10 cellular contexts compared by ENCODE assay signal in genomic region chr18:51032193-51032592, GRCh38. TPM values are rescaled to one million over a fixed set of nuclear protein-coding genes. Genes with fewer than 3 reads are reported as not detected.
DNase-seq lines count a peak whose midpoint lies in the region; ATAC-seq, FAIRE-seq and TF ChIP-seq lines count a peak whose summit lies in the region.
"Had no signal": no experiment of that assay in that cellular context is flagged by ENCODE, and none has a peak within 500 bp of the region (broad histone marks: within the 10 kb centered on the region; RNA-seq: fewer than 3 reads in every experiment).

No MANE protein-coding gene starts in this region.

- H3K9me3 ChIP-seq in keratinocyte (ENCODE audit: control insufficient read depth, low read depth, low read length) (no peaks in the 10 kb centered on the region), subcutaneous abdominal adipose tissue (ENCODE audit: control insufficient read depth in 5 of 5, low read length in 5 of 5) (no peaks in the 10 kb centered on the region), upper lobe of left lung (no peaks in the 10 kb centered on the region)

- TF ChIP-seq POLR2A in upper lobe of left lung (IDR thresholded peaks at IDR 0.05), result no peak

- peaks cover 7% of the 10 kb centered on the region for H3K4me1 ChIP-seq in keratinocyte (ENCODE audit: control insufficient read depth, extremely low read depth, insufficient read depth, low read length)
- H3K4me1 ChIP-seq in subcutaneous abdominal adipose tissue (ENCODE audit: control insufficient read depth in 5 of 5, insufficient read depth in 5 of 5, low read length in 5 of 5), result peaks cover 10 to 67% (median 57%) of the 10 kb centered on the region in 5 donors
- H3K4me1 ChIP-seq in upper lobe of left lung, result peaks cover 26 to 78% (median 69%) of the 10 kb centered on the region in 4 donors

- dilution Hi-C loops in keratinocyte (cut with MboI; ENCODE audit: extremely low pct_ligation_motif_present, low sequenced_read_pairs), result no loop called here

- ATAC-seq in activated T-cell treated with anti-CD3 and anti-CD28 coated beads, Interleukin-2, amount 50 U/mL, for 72 hours (replicated peaks in 1 of 2), result no peak
- ATAC-seq in activated T-helper 17 cell treated with anti-CD3 and anti-CD28 coated beads, Interleukin-2, amount 50 U/mL, for 72 hours (replicated peaks), result no peak
- ATAC-seq in upper lobe of left lung (ENCODE audit: low FRiP score in 2 of 2), result no peak
- ATAC-seq in HG02678 (IDR thresholded peaks at IDR 0.05; ENCODE audit: unreplicated experiment), result no peak

- peaks cover 77% of the 10 kb centered on the region for H3K79me2 ChIP-seq in keratinocyte (ENCODE audit: control insufficient read depth, insufficient read depth, low read length)

- H3K4me1 Mint-ChIP-seq in activated T-cell treated with anti-CD3 and anti-CD28 coated beads, Interleukin-2, amount 50 U/mL, for 72 hours (ENCODE audit: low read depth), result peaks cover 80% of the 10 kb centered on the region
- H3K4me1 Mint-ChIP-seq in activated T-helper 17 cell treated with anti-CD3 and anti-CD28 coated beads, Interleukin-2, amount 50 U/mL, for 72 hours, result peaks cover 54% of the 10 kb centered on the region

- H3K27ac Mint-ChIP-seq in activated T-cell treated with anti-CD3 and anti-CD28 coated beads, Interleukin-2, amount 50 U/mL, for 72 hours, result peak overlapping the region; percentile 98
- H3K27ac Mint-ChIP-seq in activated T-helper 17 cell treated with anti-CD3 and anti-CD28 coated beads, Interleukin-2, amount 50 U/mL, for 72 hours, result peak overlapping the region; percentile 36

- H3K4me3 ChIP-seq in keratinocyte (ENCODE audit: control insufficient read depth in 2 of 3, extremely low read depth in 1 of 3, insufficient read depth in 2 of 3, low read depth in 1 of 3, low read length in 3 of 3) (peak overlapping the region in 2 of 3 experiments; percentile 95 to 96), subcutaneous abdominal adipose tissue (ENCODE audit: low read depth in 1 of 5, low read length in 5 of 5) (peak overlapping the region in 2 of 5 donors; percentile 13 to 94), upper lobe of left lung (peak overlapping the region in 2 of 4 donors; percentile 72 to 84)

- no peaks in the 10 kb centered on the region for H3K27me3 ChIP-seq in keratinocyte (ENCODE audit: control insufficient read depth, extremely low read depth, insufficient read depth, low read length)
- no peaks in the 10 kb centered on the region for H3K27me3 ChIP-seq in subcutaneous abdominal adipose tissue (ENCODE audit: control insufficient read depth in 5 of 5, insufficient read depth in 4 of 5, low read length in 5 of 5)
- no peaks in the 10 kb centered on the region for H3K27me3 ChIP-seq in upper lobe of left lung

- H3K9me1 ChIP-seq in keratinocyte (ENCODE audit: control insufficient read depth, extremely low read depth, insufficient read depth, low read length), result peaks cover 2% of the 10 kb centered on the region

- H3K27me3 Mint-ChIP-seq in activated T-cell treated with anti-CD3 and anti-CD28 coated beads, Interleukin-2, amount 50 U/mL, for 72 hours (ENCODE audit: low read depth), result no peaks in the 10 kb centered on the region
- no peaks in the 10 kb centered on the region for H3K27me3 Mint-ChIP-seq in activated T-helper 17 cell treated with anti-CD3 and anti-CD28 coated beads, Interleukin-2, amount 50 U/mL, for 72 hours

- H3K27ac ChIP-seq in keratinocyte (ENCODE audit: control insufficient read depth, insufficient read depth, low read length) (no peak overlapping the region), subcutaneous abdominal adipose tissue (ENCODE audit: low read depth, low read length) (peak overlapping the region; percentile 88), upper lobe of left lung (no peak overlapping the region)
- H3K27ac ChIP-seq: parathyroid adenoma had no signal

- TF ChIP-seq CTCF in keratinocyte (optimal IDR thresholded peaks at IDR 0.05 in 1 of 3, IDR thresholded peaks at IDR 0.05 in 1 of 3, conservative IDR thresholded peaks at IDR 0.05 in 1 of 3; ENCODE audit: extremely low read depth in 1 of 3, insufficient read depth in 2 of 3, low read length in 3 of 3) (no peak), upper lobe of left lung (IDR thresholded peaks at IDR 0.05) (no peak)

- H3K4me2 ChIP-seq in keratinocyte (ENCODE audit: control insufficient read depth, extremely low read depth, insufficient read depth, low read depth, low read length), result peak overlapping the region; percentile 91

- peaks cover 6 to 17% of the 10 kb centered on the region in 2 donors for H3K36me3 Mint-ChIP-seq in activated T-cell treated with anti-CD3 and anti-CD28 coated beads, Interleukin-2, amount 50 U/mL, for 72 hours (ENCODE audit: insufficient read depth in 2 of 2)
- peaks cover 64% of the 10 kb centered on the region for H3K36me3 Mint-ChIP-seq in activated T-helper 17 cell treated with anti-CD3 and anti-CD28 coated beads, Interleukin-2, amount 50 U/mL, for 72 hours (ENCODE audit: low read depth)

- H3K9me3 Mint-ChIP-seq in activated T-cell treated with anti-CD3 and anti-CD28 coated beads, Interleukin-2, amount 50 U/mL, for 72 hours, result no peaks in the 10 kb centered on the region
- H3K9me3 Mint-ChIP-seq in activated T-helper 17 cell treated with anti-CD3 and anti-CD28 coated beads, Interleukin-2, amount 50 U/mL, for 72 hours, result no peaks in the 10 kb centered on the region

- no peak for DNase-seq in activated T-cell treated with anti-CD3 and anti-CD28 coated beads, Interleukin-2, amount 50 U/mL, for 72 hours
- no peak for DNase-seq in activated T-cell treated with anti-CD3 and anti-CD28 coated beads, Interleukin-2, amount 50 U/mL, for 48 hours
- DNase-seq in keratinocyte (ENCODE audit: low read depth, low spot score), result no peak
- no peak for DNase-seq in upper lobe of left lung
- DNase-seq in stimulated activated CD4-positive, alpha-beta T cell treated with anti-CD3 and anti-CD28 coated beads, Interleukin-2, amount 100 ng/mL, for 24 hours, result no peak

- no peak for FAIRE-seq in keratinocyte (lab: Jason Lieb, UNC)
- FAIRE-seq: bronchial epithelial cell had no signal

- WGBS in upper lobe of left lung, 2 donors, result 45 to 51% methylated on average over 5 of the region's 5 CpGs

- H3K9ac ChIP-seq in keratinocyte (ENCODE audit: control insufficient read depth, extremely low read depth, insufficient read depth, low read length) (peak overlapping the region; percentile 28), subcutaneous abdominal adipose tissue (ENCODE audit: low read length in 5 of 5) (peak overlapping the region in 4 of 5 donors; percentile 38 to 92 (median 86))
- H3K9ac ChIP-seq: parathyroid adenoma had no signal

- H3K36me3 ChIP-seq in keratinocyte (ENCODE audit: control insufficient read depth in 2 of 2, extremely low read depth in 1 of 2, insufficient read depth in 2 of 2, low read length in 2 of 2) (peaks cover 0 to 4% of the 10 kb centered on the region in 2 experiments), subcutaneous abdominal adipose tissue (ENCODE audit: control insufficient read depth in 5 of 5, insufficient read depth in 5 of 5, low read length in 5 of 5) (peaks cover 0 to 2% (median 0%) of the 10 kb centered on the region in 5 donors), upper lobe of left lung (peaks cover 0 to 8% (median 2%) of the 10 kb centered on the region in 4 donors)

- peaks cover 2% of the 10 kb centered on the region for H4K20me1 ChIP-seq in keratinocyte (ENCODE audit: control insufficient read depth, extremely low read depth, insufficient read depth, low read length)

- no peak overlapping the region for H2AFZ ChIP-seq in keratinocyte (ENCODE audit: control insufficient read depth, low read length)
- H2AFZ ChIP-seq: parathyroid adenoma had no signal

- H3K4me3 Mint-ChIP-seq in activated T-cell treated with anti-CD3 and anti-CD28 coated beads, Interleukin-2, amount 50 U/mL, for 72 hours, result peak overlapping the region; percentile 96 to 98
- peak overlapping the region; percentile 100 for H3K4me3 Mint-ChIP-seq in activated T-helper 17 cell treated with anti-CD3 and anti-CD28 coated beads, Interleukin-2, amount 50 U/mL, for 72 hours

- TF ChIP-seq EP300 in upper lobe of left lung (IDR thresholded peaks at IDR 0.05), result no peak

RNA-seq across cellular contexts. Expression of gene SMAD4, which starts 2.2 kb away (rescaled TPM):
- total RNA-seq in activated T-cell treated with anti-CD3 and anti-CD28 coated beads, Interleukin-2, amount 50 U/mL, for 72 hours, result 10 to 100 TPM; 84.7 to 97.0 TPM
- 10 to 100 TPM; 74.5 to 92.3 TPM for total RNA-seq in activated T-helper 17 cell treated with anti-CD3 and anti-CD28 coated beads, Interleukin-2, amount 50 U/mL, for 72 hours
- 48.1 to 73.6 TPM (median 68.2 TPM) in 3 replicates for polyA plus RNA-seq in keratinocyte
- polyA plus RNA-seq in keratinocyte (2011; ENCODE audit: low read depth), result 17.2 TPM
- polyA plus RNA-seq in keratinocyte (2011; cell fraction: cytosol; rRNA removed), result 28.3 and 58.9 TPM in 2 replicates
- polyA plus RNA-seq in keratinocyte (2011; cell fraction: nucleus; rRNA removed), result 34.6 and 41.5 TPM in 2 replicates
- 31.6 and 41.5 TPM in 2 replicates for polyA plus RNA-seq in keratinocyte (2012; ENCODE audit: low replicate concordance)
- 70.8 to 110 TPM (median 102 TPM) in 3 replicates for polyA minus RNA-seq in keratinocyte
- polyA minus RNA-seq in keratinocyte (2011; cell fraction: cytosol; rRNA and poly(A)+ RNA removed), result 15.2 TPM
- 11.2 and 41.1 TPM in 2 replicates for polyA minus RNA-seq in keratinocyte (2011; cell fraction: nucleus; rRNA and poly(A)+ RNA removed)
- 100 to 1,000 TPM in 4 of 6 donors, 10 to 100 TPM in 2; 94.7 to 140 (median 107) TPM for total RNA-seq in upper lobe of left lung
